Comparison of ENCODE assay signal across 8 cellular contexts in the genomic region with DNA sequence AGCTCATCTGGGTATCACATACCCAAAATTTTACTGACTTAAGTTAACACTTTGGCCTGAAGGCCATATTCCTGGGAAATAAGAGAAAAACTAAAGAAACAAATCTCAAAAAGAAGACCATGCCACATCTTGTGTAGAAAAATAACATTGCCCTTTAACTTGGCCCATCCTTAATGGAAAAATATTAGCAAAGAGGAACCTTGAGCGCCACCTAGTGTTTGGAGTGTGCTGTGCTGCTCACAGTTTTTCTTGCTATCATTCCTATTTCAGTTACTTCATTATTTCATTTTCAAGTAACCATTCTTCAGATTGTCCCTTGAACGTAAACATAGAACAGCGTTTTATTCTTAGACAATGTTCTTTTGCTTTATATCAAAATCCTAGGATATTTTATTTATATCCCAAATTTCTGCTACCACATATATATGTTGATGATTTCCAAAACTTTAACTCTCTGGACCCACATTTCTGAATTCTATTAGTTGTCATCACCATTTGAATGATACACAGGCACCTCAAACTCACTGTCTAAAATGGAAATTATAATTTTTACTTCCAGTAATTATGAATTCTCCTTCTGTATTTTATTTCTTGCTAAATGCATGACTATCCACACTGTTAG.
A peak's percentile ranks its signal among the peaks of the same experiment; 100 is the strongest.
DNase-seq lines count a peak whose midpoint lies in the region; ATAC-seq and TF ChIP-seq lines count a peak whose summit lies in the region.

No MANE protein-coding gene starts in this region.

- 10% methylated on average over 3 of the region's 3 CpGs for WGBS in suprapubic skin

- no peak for TF ChIP-seq POLR2A in suprapubic skin (IDR thresholded peaks at IDR 0.05)

- H3K9me3 ChIP-seq in OCI-LY7 (ENCODE audit: low read length) = no peaks in the 10 kb centered on the region
- no peaks in the 10 kb centered on the region for H3K9me3 ChIP-seq in left lung
- no peaks in the 10 kb centered on the region for H3K9me3 ChIP-seq in suprapubic skin

- intact Hi-C loops in OCI-LY7 (cut with micrococcal nuclease; ENCODE audit: unreplicated experiment) = loop anchor here (5.0 kb wide), 1 partner anchor 954 kb away; no protein-coding TSS in a partner anchor
- intact Hi-C loops in left lung (cut with DNase I) = no loop called here

- H3K27ac ChIP-seq in HL-60 (replicated peaks) (no peak overlapping the region), OCI-LY7 (ENCODE audit: low read depth, low read length, poor library complexity, severe bottlenecking) (no peak overlapping the region), left lung (no peak overlapping the region), suprapubic skin (no peak overlapping the region)

- H3K27me3 ChIP-seq in HL-60 (ENCODE audit: insufficient read depth, poor library complexity, severe bottlenecking) = no peaks in the 10 kb centered on the region
- no peaks in the 10 kb centered on the region for H3K27me3 ChIP-seq in left lung
- H3K27me3 ChIP-seq in suprapubic skin = no peaks in the 10 kb centered on the region

- TF ChIP-seq CTCF in HL-60 (IDR thresholded peaks at IDR 0.05; ENCODE audit: insufficient read depth, low read length) = peak; percentile 80
- peak; percentile 96 for TF ChIP-seq CTCF in OCI-LY7 (conservative IDR thresholded peaks at IDR 0.05; ENCODE audit: low read length)
- peak; percentile 64 to 75 for TF ChIP-seq CTCF in left lung (IDR thresholded peaks at IDR 0.05)
- TF ChIP-seq CTCF in suprapubic skin (IDR thresholded peaks at IDR 0.05) = peak; percentile 24 to 75

- BruUV-seq in OCI-LY7 (replicated peaks; lab: Mats Ljungman, UMichigan) = no TSS peak

- DNase-seq in G401 (ENCODE audit: low spot score) (peak; percentile 33), HL-60 (ENCODE audit: low read depth in 1 of 2, low spot score in 1 of 2) (peak; percentile 26 to 27), OCI-LY7 (ENCODE audit: low spot score) (peak; percentile 55), T47D (ENCODE audit: low read depth in 1 of 2, low spot score in 1 of 2) (peak; percentile 1 to 65), left lung (no peak), suprapubic skin (ENCODE audit: low spot score in 2 of 2) (no peak)

- H2AFZ ChIP-seq in OCI-LY7 (ENCODE audit: low read length) = no peak overlapping the region

- no peaks in the 10 kb centered on the region for H3K9me2 ChIP-seq in OCI-LY7 (ENCODE audit: insufficient read depth, low read length)

- no peak overlapping the region for H3K4me2 ChIP-seq in OCI-LY7 (ENCODE audit: low read length)

- H3K36me3 ChIP-seq in OCI-LY7 (ENCODE audit: insufficient read depth, low read length) = no peaks in the 10 kb centered on the region
- H3K36me3 ChIP-seq in left lung = no peaks in the 10 kb centered on the region
- H3K36me3 ChIP-seq in suprapubic skin = no peaks in the 10 kb centered on the region

- CTCF ChIA-PET in OCI-LY7 (lab: Charles Lee; ENCODE audit: unreplicated experiment) = no interaction called here

- in situ Hi-C loops in G401 (cut with HindIII; ENCODE audit: low sequenced_read_pairs) (no loop called here), T47D (cut with HindIII; ENCODE audit: low pct_unique_long_range_greater_than_20kb, low sequenced_read_pairs) (no loop called here)

- no peaks in the 10 kb centered on the region for H3K4me1 ChIP-seq in OCI-LY7 (ENCODE audit: insufficient read depth, low read length, poor library complexity, severe bottlenecking)
- no peaks in the 10 kb centered on the region for H3K4me1 ChIP-seq in left lung
- no peaks in the 10 kb centered on the region for H3K4me1 ChIP-seq in suprapubic skin

- no peak overlapping the region for H3K4me3 ChIP-seq in HL-60 (replicated peaks; ENCODE audit: insufficient read depth, low read length)
- no peak overlapping the region for H3K4me3 ChIP-seq in OCI-LY7 (ENCODE audit: low read depth, low read length, poor library complexity, severe bottlenecking)
- no peak overlapping the region for H3K4me3 ChIP-seq in left lung
- no peak overlapping the region for H3K4me3 ChIP-seq in suprapubic skin

- no peaks in the 10 kb centered on the region; the same call in 1 of the 2 replicates for H4K20me1 ChIP-seq in OCI-LY7 (ENCODE audit: insufficient read depth, low read length)

- peak; percentile 92 for ATAC-seq in GM19455 (IDR thresholded peaks at IDR 0.05; ENCODE audit: unreplicated experiment)
- ATAC-seq in left lung = peak; percentile 81
- ATAC-seq in GM21526 (IDR thresholded peaks at IDR 0.05; ENCODE audit: low FRiP score, unreplicated experiment) = no peak

- H3K79me2 ChIP-seq in OCI-LY7 (ENCODE audit: insufficient read depth, low read depth, low read length) = no peaks in the 10 kb centered on the region

- POLR2A ChIA-PET in OCI-LY7 (lab: Charles Lee) = interaction anchor here (0.6 kb wide), 1 partner anchor 1389 kb away, joined by 3 read pairs; no protein-coding TSS in a partner anchor

- TF ChIP-seq EP300 in suprapubic skin (IDR thresholded peaks at IDR 0.05) = no peak

Comparison
In these comparisons a context has a peak if more than half of its experiments do, and no peak if none do; other contexts are left out.
1. DNase-seq: peak in G401 (single experiment), HL-60 (2 of 2), OCI-LY7 (single experiment) and T47D (2 of 2); none in left lung (0 of 2) and suprapubic skin (0 of 2).
2. Peak in every context shown above with its lines, with median percentiles within 50 percentile points of each other: CTCF ChIP-seq.